13 cellular contexts compared by ENCODE assay signal in the genomic region with DNA sequence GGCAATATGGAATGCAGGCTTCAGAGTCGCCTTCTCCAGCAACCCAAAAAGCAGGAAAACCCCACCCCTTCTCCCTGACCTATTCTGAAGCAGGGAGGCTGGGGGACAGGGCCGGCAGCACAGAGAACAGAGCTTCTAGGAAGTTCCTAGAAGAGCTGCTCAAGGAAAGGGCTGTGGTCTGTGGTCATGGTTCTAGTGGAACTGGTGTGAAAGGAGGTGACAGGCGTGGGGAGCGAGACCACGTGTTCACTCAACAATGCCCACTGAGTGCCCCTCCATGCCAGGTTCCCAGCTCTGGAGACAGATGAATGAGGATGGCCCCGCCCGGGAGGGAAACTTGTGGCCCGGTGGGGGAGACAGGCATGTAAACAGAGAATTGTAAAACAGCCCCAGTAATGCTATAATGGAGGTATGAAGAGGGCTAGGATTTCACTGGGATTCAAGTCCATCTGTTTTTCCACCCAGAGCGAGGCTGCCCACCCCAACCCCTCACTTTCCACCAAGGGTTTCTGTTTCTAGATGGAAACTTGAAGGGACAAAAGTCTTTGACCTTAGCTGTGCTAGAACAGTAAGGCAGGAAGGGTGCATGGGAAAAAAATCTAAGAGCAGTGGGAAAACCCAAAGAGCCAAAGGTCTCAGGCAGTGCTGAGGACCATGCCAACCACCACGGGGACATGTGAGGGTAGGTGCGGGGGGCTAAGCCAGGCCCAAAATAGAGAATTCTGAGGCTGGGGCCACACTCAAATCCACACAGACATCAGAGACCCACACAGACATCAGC.
DNase-seq lines count a peak whose midpoint lies in the region; ATAC-seq, FAIRE-seq and TF ChIP-seq lines count a peak whose summit lies in the region.
"Had no signal": no experiment of that assay in that cellular context is flagged by ENCODE, and none has a peak within 500 bp of the region (broad histone marks: within the 10 kb centered on the region; RNA-seq: fewer than 3 reads in every experiment).

No MANE protein-coding gene starts in this region.

- H3K27me3 ChIP-seq in thoracic aorta (replicated peaks; ENCODE audit: insufficient read depth) (no peaks in the 10 kb centered on the region), Karpas-422 (ENCODE audit: low read length) (no peaks in the 10 kb centered on the region)
- H3K27me3 ChIP-seq: cardiac muscle cell, foreskin keratinocyte had no signal

- H3K4me3 Mint-ChIP-seq in chondrocyte (ENCODE audit: unreplicated experiment) (peak overlapping the region; percentile 31), mesothelial cell of epicardium (no peak overlapping the region), glutamatergic neuron (ENCODE audit: unreplicated experiment) (no peak overlapping the region)

- peaks cover under 1% of the 10 kb centered on the region for H3K36me3 Mint-ChIP-seq in chondrocyte (ENCODE audit: low read depth)
- H3K36me3 Mint-ChIP-seq in mesothelial cell of epicardium, result no peaks in the 10 kb centered on the region
- H3K36me3 Mint-ChIP-seq in glutamatergic neuron (ENCODE audit: unreplicated experiment), result peaks cover 4% of the 10 kb centered on the region

- H2AFZ ChIP-seq in Karpas-422 (ENCODE audit: low read length), result no peak overlapping the region

- H3K4me1 ChIP-seq in thoracic aorta (ENCODE audit: control insufficient read depth in 1 of 2, low read depth in 2 of 2), result peaks cover 81 to 96% of the 10 kb centered on the region in 2 donors
- H3K4me1 ChIP-seq in Karpas-422 (ENCODE audit: low read length), result no peaks in the 10 kb centered on the region

- H3K9ac ChIP-seq in Karpas-422 (ENCODE audit: low read length), result no peak overlapping the region

- no peaks in the 10 kb centered on the region for H3K9me3 Mint-ChIP-seq in chondrocyte (ENCODE audit: low read depth)
- no peaks in the 10 kb centered on the region for H3K9me3 Mint-ChIP-seq in mesothelial cell of epicardium
- peaks cover 2% of the 10 kb centered on the region for H3K9me3 Mint-ChIP-seq in glutamatergic neuron (ENCODE audit: unreplicated experiment)

- no peak for FAIRE-seq in GM12891 (lab: Jason Lieb, UNC)

- H3K27ac Mint-ChIP-seq in chondrocyte (ENCODE audit: unreplicated experiment) (peak overlapping the region; percentile 94), mesothelial cell of epicardium (peak overlapping the region; percentile 43), glutamatergic neuron (ENCODE audit: unreplicated experiment) (no peak overlapping the region)

- DNase-seq in NCI-H748 (lab: John Stamatoyannopoulos, UW; ENCODE audit: unreplicated experiment), result peak; percentile 15
- no peak for DNase-seq in NCI-H748 treated with DMSO at 0.1 percent for 48 hours (lab: John Stamatoyannopoulos, UW)
- no peak for DNase-seq in chondrocyte (ENCODE audit: low spot score)
- DNase-seq in mesothelial cell of epicardium (ENCODE audit: low spot score in 2 of 2, unreplicated experiment in 2 of 2), result no peak
- DNase-seq in thoracic aorta (ENCODE audit: low spot score), result no peak
- DNase-seq in glutamatergic neuron, result no peak
- no peak for DNase-seq in GM12891 (ENCODE audit: insufficient read length, low spot score)
- DNase-seq in Karpas-422, result no peak
- DNase-seq: activated CD8-positive, alpha-beta memory T cell treated with anti-CD3 and anti-CD28 coated beads, Interleukin-2, amount 50 U/mL, for 4 hours; foreskin keratinocyte; H7; stimulated activated naive CD4-positive, alpha-beta T cell treated with Interleukin-2 at 50 U/mL for 16 hours had no signal

- H3K4me1 Mint-ChIP-seq in chondrocyte (ENCODE audit: low read depth) (peaks cover 98% of the 10 kb centered on the region), mesothelial cell of epicardium (peaks cover 78% of the 10 kb centered on the region), glutamatergic neuron (ENCODE audit: low read depth, unreplicated experiment) (peaks cover 33% of the 10 kb centered on the region)

- peak overlapping the region; percentile 99 to 100 for H3K27ac ChIP-seq in thoracic aorta
- no peak overlapping the region for H3K27ac ChIP-seq in Karpas-422 (ENCODE audit: low read length)
- H3K27ac ChIP-seq: cardiac muscle cell, foreskin keratinocyte had no signal

- no peaks in the 10 kb centered on the region for H3K9me2 ChIP-seq in Karpas-422 (replicated peaks; ENCODE audit: insufficient read depth, low read length)

- H3K4me3 ChIP-seq in thoracic aorta (peak overlapping the region; percentile 47), Karpas-422 (ENCODE audit: low read length) (no peak overlapping the region)
- H3K4me3 ChIP-seq: cardiac muscle cell had no signal

- H4K20me1 ChIP-seq in Karpas-422 (ENCODE audit: insufficient read depth, low read depth, low read length), result no peaks in the 10 kb centered on the region; the same call in 1 of the 2 replicates

- TF ChIP-seq CTCF in chondrocyte (IDR thresholded peaks at IDR 0.05) (no peak), mesothelial cell of epicardium (IDR thresholded peaks at IDR 0.05; ENCODE audit: unreplicated experiment) (no peak), thoracic aorta (IDR thresholded peaks at IDR 0.05) (no peak), glutamatergic neuron (IDR thresholded peaks at IDR 0.05; ENCODE audit: partially characterized antibody, unreplicated experiment) (no peak)

- H3K9me3 ChIP-seq in thoracic aorta (no peaks in the 10 kb centered on the region), Karpas-422 (ENCODE audit: low read length) (no peaks in the 10 kb centered on the region)

- no peak overlapping the region for H3K4me2 ChIP-seq in Karpas-422 (ENCODE audit: low read depth, low read length, poor library complexity, severe bottlenecking)

- ATAC-seq in thoracic aorta (ENCODE audit: insufficient number of reproducible peaks, low FRiP score, low read depth), result no peak
- ATAC-seq: foreskin keratinocyte had no signal

- no peaks in the 10 kb centered on the region for H3K79me2 ChIP-seq in Karpas-422 (ENCODE audit: low read length)

- no peak for TF ChIP-seq POLR2A in GM12891 (IDR thresholded peaks at IDR 0.05; ENCODE audit: low read depth, low read length)

- no peaks in the 10 kb centered on the region for H3K27me3 Mint-ChIP-seq in chondrocyte (ENCODE audit: low read depth)
- H3K27me3 Mint-ChIP-seq in mesothelial cell of epicardium (ENCODE audit: low read depth), result no peaks in the 10 kb centered on the region
- peaks cover 23% of the 10 kb centered on the region for H3K27me3 Mint-ChIP-seq in glutamatergic neuron (ENCODE audit: unreplicated experiment)

- no peaks in the 10 kb centered on the region for H3K36me3 ChIP-seq in thoracic aorta
- no peaks in the 10 kb centered on the region for H3K36me3 ChIP-seq in Karpas-422 (ENCODE audit: insufficient read depth, low read length)
- H3K36me3 ChIP-seq: cardiac muscle cell had no signal

TF ChIP-seq in GM12891, 5 proteins besides CTCF, POLR2A, EP300 and RAD21:
- TF ChIP-seq TAF1 (IDR thresholded peaks at IDR 0.05; ENCODE audit: low read depth, low read length), result no peak
- no peak for TF ChIP-seq SPI1 (IDR thresholded peaks at IDR 0.05; ENCODE audit: low read depth, low read length)
- TF ChIP-seq PAX5 (IDR thresholded peaks at IDR 0.05; ENCODE audit: insufficient read depth, low read length, severe bottlenecking), result no peak
- no peak for TF ChIP-seq POU2F2 (IDR thresholded peaks at IDR 0.05; ENCODE audit: low read depth, low read length)
- TF ChIP-seq POLR2AphosphoS5 (IDR thresholded peaks at IDR 0.05; ENCODE audit: low read depth, low read length), result no peak
